Comparison of ENCODE assay signal across 16 cellular contexts in the genomic region with DNA sequence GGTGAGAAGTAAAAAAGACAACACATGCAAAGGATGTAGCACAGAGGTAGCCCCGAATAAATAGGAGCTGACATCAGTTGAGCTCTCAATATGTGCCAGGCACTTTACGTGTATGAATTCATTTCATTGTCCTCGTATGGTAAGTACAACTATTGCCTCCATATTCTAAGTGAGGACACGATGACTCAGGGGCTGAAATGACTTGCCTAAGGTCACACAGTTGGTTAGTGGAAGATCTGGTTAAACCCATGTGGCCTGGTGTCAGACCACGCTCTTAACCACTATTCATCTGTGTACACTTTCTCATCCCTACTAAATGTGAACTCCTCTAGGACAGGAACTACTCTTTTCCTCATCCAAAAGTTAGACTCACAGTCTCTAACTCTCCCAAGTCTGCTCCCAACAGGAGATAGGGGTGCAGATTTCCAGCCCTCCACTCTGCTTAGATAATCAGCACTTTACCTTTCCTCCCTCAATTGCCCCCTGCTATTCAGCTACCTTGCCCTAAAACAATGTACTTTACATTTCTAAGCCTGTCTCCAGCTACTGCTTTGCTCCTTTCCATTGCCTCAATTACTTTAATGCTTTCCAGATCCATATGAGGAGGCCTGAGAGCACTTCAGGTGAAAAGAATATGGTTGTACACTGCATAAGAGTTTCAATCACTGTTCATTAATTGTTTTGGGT. TPM values are rescaled to one million over a fixed set of nuclear protein-coding genes. Genes with fewer than 3 reads are reported as not detected.
DNase-seq lines count a peak whose midpoint lies in the region; ATAC-seq and TF ChIP-seq lines count a peak whose summit lies in the region.
"Had no signal": no experiment of that assay in that cellular context is flagged by ENCODE, and none has a peak within 500 bp of the region (broad histone marks: within the 10 kb centered on the region; RNA-seq: fewer than 3 reads in every experiment).

No MANE protein-coding gene starts in this region.

- DNase-seq in activated naive CD4-positive, alpha-beta T cell treated with anti-CD3 and anti-CD28 coated beads for 36 hours: peak; percentile 4
- DNase-seq in activated naive CD4-positive, alpha-beta T cell treated with anti-CD3 and anti-CD28 coated beads, Interleukin-2, amount 50 U/mL, for 16 hours: no peak
- DNase-seq in H7: peak; percentile 22
- peak in 1 of 2 donors; percentile 51 for DNase-seq in stimulated activated effector memory CD8-positive, alpha-beta T cell treated with anti-CD3 and anti-CD28 coated beads, Interleukin-12 subunit alpha, Interleukin-12 subunit beta, amount 100 ng/mL, for 72 hours (ENCODE audit: low spot score in 2 of 2)
- no peak for DNase-seq in NCI-H1092 (lab: John Stamatoyannopoulos, UW)
- no peak for DNase-seq in esophagus squamous epithelium (lab: John Stamatoyannopoulos, UW)
- no peak for DNase-seq in NCI-H2107 treated with DMSO at 0.1 percent for 48 hours (lab: John Stamatoyannopoulos, UW; ENCODE audit: unreplicated experiment)
- DNase-seq: body of pancreas; DND-41; effector CD8-positive, alpha-beta T cell; left lung; MG63 had no signal

- H3K27me3 Mint-ChIP-seq in activated naive CD4-positive, alpha-beta T cell treated with anti-CD3 and anti-CD28 coated beads for 36 hours (ENCODE audit: low read depth): no peaks in the 10 kb centered on the region

- 65 to 79% methylated on average over 4 to 5 of the region's 5 CpGs for WGBS in esophagus squamous epithelium, 2 donors

- ATAC-seq in HG03520 (IDR thresholded peaks at IDR 0.05; ENCODE audit: unreplicated experiment): peak; percentile 42
- peak; percentile 86 for ATAC-seq in stimulated activated effector memory CD8-positive, alpha-beta T cell treated with anti-CD3 and anti-CD28 coated beads, Interleukin-12 subunit alpha, Interleukin-12 subunit beta, amount 100 ng/mL, for 72 hours
- ATAC-seq: body of pancreas, left lung had no signal

- no peaks in the 10 kb centered on the region for H3K36me3 Mint-ChIP-seq in activated naive CD4-positive, alpha-beta T cell treated with anti-CD3 and anti-CD28 coated beads for 36 hours (ENCODE audit: low read depth)
- no peaks in the 10 kb centered on the region for H3K36me3 Mint-ChIP-seq in stimulated activated effector memory CD8-positive, alpha-beta T cell treated with anti-CD3 and anti-CD28 coated beads, Interleukin-12 subunit alpha, Interleukin-12 subunit beta, amount 100 ng/mL, for 72 hours

- no peak for TF ChIP-seq CTCF in esophagus squamous epithelium (IDR thresholded peaks at IDR 0.05)

- intact Hi-C loops in activated naive CD4-positive, alpha-beta T cell treated with anti-CD3 and anti-CD28 coated beads for 36 hours (cut with micrococcal nuclease): no loop called here
- intact Hi-C loops in esophagus squamous epithelium (cut with DNase I): no loop called here

- no peak overlapping the region for H3K27ac ChIP-seq in esophagus squamous epithelium
- H3K27ac ChIP-seq: body of pancreas, left lung had no signal

- CTCF ChIA-PET in activated naive CD4-positive, alpha-beta T cell treated with anti-CD3 and anti-CD28 coated beads for 36 hours (lab: Charles Lee): no interaction called here

- peaks cover 3% of the 10 kb centered on the region for H3K4me1 Mint-ChIP-seq in activated naive CD4-positive, alpha-beta T cell treated with anti-CD3 and anti-CD28 coated beads for 36 hours (ENCODE audit: low read depth)
- peaks cover 11% of the 10 kb centered on the region for H3K4me1 Mint-ChIP-seq in stimulated activated effector memory CD8-positive, alpha-beta T cell treated with anti-CD3 and anti-CD28 coated beads, Interleukin-12 subunit alpha, Interleukin-12 subunit beta, amount 100 ng/mL, for 72 hours

- H3K4me3 Mint-ChIP-seq in activated naive CD4-positive, alpha-beta T cell treated with anti-CD3 and anti-CD28 coated beads for 36 hours: no peak overlapping the region
- no peak overlapping the region for H3K4me3 Mint-ChIP-seq in stimulated activated effector memory CD8-positive, alpha-beta T cell treated with anti-CD3 and anti-CD28 coated beads, Interleukin-12 subunit alpha, Interleukin-12 subunit beta, amount 100 ng/mL, for 72 hours
- H3K4me3 Mint-ChIP-seq: neural crest cell; T-helper 1 cell treated with Interleukin-12 subunit alpha and Interleukin-12 subunit beta and Interleukin-4 antibody, amounts not matched to agents 30 μg/mL and 1 μg/mL, for 36 hours had no signal

- no peaks in the 10 kb centered on the region for H3K9me3 ChIP-seq in esophagus squamous epithelium
- H3K9me3 ChIP-seq: body of pancreas, left lung, MG63 had no signal

- H3K4me1 ChIP-seq in esophagus squamous epithelium: no peaks in the 10 kb centered on the region
- H3K4me1 ChIP-seq: body of pancreas, left lung had no signal

- no peaks in the 10 kb centered on the region for H3K9me3 Mint-ChIP-seq in activated naive CD4-positive, alpha-beta T cell treated with anti-CD3 and anti-CD28 coated beads for 36 hours
- H3K9me3 Mint-ChIP-seq in stimulated activated effector memory CD8-positive, alpha-beta T cell treated with anti-CD3 and anti-CD28 coated beads, Interleukin-12 subunit alpha, Interleukin-12 subunit beta, amount 100 ng/mL, for 72 hours: no peaks in the 10 kb centered on the region
- H3K9me3 Mint-ChIP-seq: T-helper 1 cell treated with Interleukin-12 subunit alpha and Interleukin-12 subunit beta and Interleukin-4 antibody, amounts not matched to agents 30 μg/mL and 1 μg/mL, for 36 hours had no signal

- H3K36me3 ChIP-seq in H7 (replicated peaks; ENCODE audit: control insufficient read depth, insufficient read depth, low read length) (no peaks in the 10 kb centered on the region), esophagus squamous epithelium (no peaks in the 10 kb centered on the region)
- H3K36me3 ChIP-seq: left lung, MG63 had no signal

- no peak for TF ChIP-seq POLR2A in esophagus squamous epithelium (IDR thresholded peaks at IDR 0.05)

- H3K27ac Mint-ChIP-seq in activated naive CD4-positive, alpha-beta T cell treated with anti-CD3 and anti-CD28 coated beads for 36 hours: no peak overlapping the region
- peak overlapping the region; percentile 38 for H3K27ac Mint-ChIP-seq in stimulated activated effector memory CD8-positive, alpha-beta T cell treated with anti-CD3 and anti-CD28 coated beads, Interleukin-12 subunit alpha, Interleukin-12 subunit beta, amount 100 ng/mL, for 72 hours
- H3K27ac Mint-ChIP-seq: T-helper 1 cell treated with Interleukin-12 subunit alpha and Interleukin-12 subunit beta and Interleukin-4 antibody, amounts not matched to agents 30 μg/mL and 1 μg/mL, for 36 hours had no signal

- H3K27me3 ChIP-seq in H7 (ENCODE audit: control insufficient read depth, insufficient read depth, low read length) (no peaks in the 10 kb centered on the region), esophagus squamous epithelium (no peaks in the 10 kb centered on the region)
- H3K27me3 ChIP-seq: body of pancreas, MG63 had no signal

- H3K4me3 ChIP-seq in H7 (ENCODE audit: insufficient read depth, low read depth, low read length) (no peak overlapping the region), esophagus squamous epithelium (no peak overlapping the region)
- H3K4me3 ChIP-seq: body of pancreas, left lung, MG63 had no signal

RNA-seq across cellular contexts. Expression of gene LHFPL1, which starts 58.8 kb away (rescaled TPM):
- not detected for total RNA-seq in activated naive CD4-positive, alpha-beta T cell treated with anti-CD3 and anti-CD28 coated beads for 36 hours
- total RNA-seq in H7 (2014; rRNA removed; shearing (Covaris generic)): 1.6 and 3.7 TPM in 2 replicates
- total RNA-seq in esophagus squamous epithelium: under 1 TPM in 3 of 4 donors, not detected in 1; 0.15 to 0.61 (median 0.57) TPM
- total RNA-seq: body of pancreas, glomerular endothelial cell had no signal

Comparison
In these comparisons a context has a peak if more than half of its experiments do, and no peak if none do; other contexts are left out.
1. DNase-seq: peak in activated naive CD4-positive, alpha-beta T cell treated with anti-CD3 and anti-CD28 coated beads for 36 hours (single experiment) and H7 (single experiment); none in activated naive CD4-positive, alpha-beta T cell treated with anti-CD3 and anti-CD28 coated beads, Interleukin-2, amount 50 U/mL, for 16 hours (single experiment), NCI-H1092 (single experiment), esophagus squamous epithelium (single experiment) and NCI-H2107 treated with DMSO at 0.1 percent for 48 hours (single experiment).